In the genomic region with DNA sequence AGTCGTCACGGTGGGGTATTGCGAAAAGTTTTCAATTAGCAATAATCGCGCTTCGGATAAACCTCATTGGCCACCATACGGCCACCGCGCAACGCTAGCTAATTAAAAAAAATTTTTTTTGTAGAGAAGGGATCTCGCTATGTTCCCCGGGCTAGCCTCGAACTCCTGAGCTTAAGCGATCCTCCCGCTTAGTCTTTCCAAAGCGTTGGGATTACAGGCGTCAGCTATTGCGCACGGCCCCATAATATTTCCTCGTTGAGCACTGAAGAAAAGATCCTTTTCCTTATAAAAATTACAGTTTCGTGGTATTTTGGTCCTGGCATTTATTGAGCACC, we compare ENCODE assay signal across 1 cellular context.
TF ChIP-seq lines count a peak whose summit lies in the region.

No MANE protein-coding gene starts in this region.

TF ChIP-seq in HepG2, 621 proteins besides CTCF, POLR2A, EP300 and RAD21:
- TF ChIP-seq, protein P1, sequence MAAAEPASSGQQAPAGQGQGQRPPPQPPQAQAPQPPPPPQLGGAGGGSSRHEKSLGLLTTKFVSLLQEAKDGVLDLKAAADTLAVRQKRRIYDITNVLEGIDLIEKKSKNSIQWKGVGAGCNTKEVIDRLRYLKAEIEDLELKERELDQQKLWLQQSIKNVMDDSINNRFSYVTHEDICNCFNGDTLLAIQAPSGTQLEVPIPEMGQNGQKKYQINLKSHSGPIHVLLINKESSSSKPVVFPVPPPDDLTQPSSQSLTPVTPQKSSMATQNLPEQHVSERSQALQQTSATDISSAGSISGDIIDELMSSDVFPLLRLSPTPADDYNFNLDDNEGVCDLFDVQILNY (CRISPR knock-in tag; conservative IDR thresholded peaks at IDR 0.05): no peak
- TF ChIP-seq ZNF343 (CRISPR knock-in tag; IDR thresholded peaks at IDR 0.05): 0 out of 2 replicates have a peak, but pooled peaks have one; percentile 48
- TF ChIP-seq, protein P2, sequence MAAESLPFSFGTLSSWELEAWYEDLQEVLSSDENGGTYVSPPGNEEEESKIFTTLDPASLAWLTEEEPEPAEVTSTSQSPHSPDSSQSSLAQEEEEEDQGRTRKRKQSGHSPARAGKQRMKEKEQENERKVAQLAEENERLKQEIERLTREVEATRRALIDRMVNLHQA (CRISPR knock-in tag; IDR thresholded peaks at IDR 0.05): no peak
- TF ChIP-seq, protein P3, sequence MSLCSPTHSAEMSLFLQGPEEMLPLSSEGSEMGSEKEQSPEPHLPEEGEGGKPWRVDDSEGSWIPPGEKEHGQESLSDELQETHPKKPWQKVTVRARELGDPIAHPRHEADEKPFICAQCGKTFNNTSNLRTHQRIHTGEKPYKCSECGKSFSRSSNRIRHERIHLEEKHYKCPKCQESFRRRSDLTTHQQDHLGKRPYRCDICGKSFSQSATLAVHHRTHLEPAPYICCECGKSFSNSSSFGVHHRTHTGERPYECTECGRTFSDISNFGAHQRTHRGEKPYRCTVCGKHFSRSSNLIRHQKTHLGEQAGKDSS (CRISPR knock-in tag; IDR thresholded peaks at IDR 0.05; ENCODE audit: borderline replicate concordance, low read depth): 0 out of 2 replicates have a peak, but pooled peaks have one; percentile 37
- TF ChIP-seq NKX3-1 (CRISPR knock-in tag; IDR thresholded peaks at IDR 0.05): 0 out of 2 replicates have a peak, but pooled peaks have one; percentile 52
- TF ChIP-seq ZNF605 (CRISPR knock-in tag; IDR thresholded peaks at IDR 0.05): peak; percentile 5; the same call in 1 of the 2 replicates
- TF ChIP-seq, protein P4, sequence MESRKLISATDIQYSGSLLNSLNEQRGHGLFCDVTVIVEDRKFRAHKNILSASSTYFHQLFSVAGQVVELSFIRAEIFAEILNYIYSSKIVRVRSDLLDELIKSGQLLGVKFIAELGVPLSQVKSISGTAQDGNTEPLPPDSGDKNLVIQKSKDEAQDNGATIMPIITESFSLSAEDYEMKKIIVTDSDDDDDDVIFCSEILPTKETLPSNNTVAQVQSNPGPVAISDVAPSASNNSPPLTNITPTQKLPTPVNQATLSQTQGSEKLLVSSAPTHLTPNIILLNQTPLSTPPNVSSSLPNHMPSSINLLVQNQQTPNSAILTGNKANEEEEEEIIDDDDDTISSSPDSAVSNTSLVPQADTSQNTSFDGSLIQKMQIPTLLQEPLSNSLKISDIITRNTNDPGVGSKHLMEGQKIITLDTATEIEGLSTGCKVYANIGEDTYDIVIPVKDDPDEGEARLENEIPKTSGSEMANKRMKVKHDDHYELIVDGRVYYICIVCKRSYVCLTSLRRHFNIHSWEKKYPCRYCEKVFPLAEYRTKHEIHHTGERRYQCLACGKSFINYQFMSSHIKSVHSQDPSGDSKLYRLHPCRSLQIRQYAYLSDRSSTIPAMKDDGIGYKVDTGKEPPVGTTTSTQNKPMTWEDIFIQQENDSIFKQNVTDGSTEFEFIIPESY (CRISPR knock-in tag; IDR thresholded peaks at IDR 0.05): peak; percentile 41; the same call in 1 of the 2 replicates
- TF ChIP-seq ZNF331 (CRISPR knock-in tag; IDR thresholded peaks at IDR 0.05): no peak
- TF ChIP-seq ZNF777 (CRISPR knock-in tag; IDR thresholded peaks at IDR 0.05): 0 out of 2 replicates have a peak, but pooled peaks have one; percentile 36
- TF ChIP-seq ZNF329 (CRISPR knock-in tag; IDR thresholded peaks at IDR 0.05; ENCODE audit: low read depth): no peak
- TF ChIP-seq ISX (CRISPR knock-in tag; conservative IDR thresholded peaks at IDR 0.05): peak; percentile 41; the same call in 1 of the 2 replicates
- 0 out of 2 replicates have a peak, but pooled peaks have one; percentile 13 for TF ChIP-seq SMAD9 (CRISPR knock-in tag; IDR thresholded peaks at IDR 0.05)
- TF ChIP-seq JUNB (CRISPR knock-in tag; IDR thresholded peaks at IDR 0.05; ENCODE audit: borderline replicate concordance): no peak
- peak; percentile 56; the same call in 1 of the 2 replicates for TF ChIP-seq ZBTB8A (CRISPR knock-in tag; IDR thresholded peaks at IDR 0.05; ENCODE audit: borderline replicate concordance, low read depth)
- TF ChIP-seq, protein P5, sequence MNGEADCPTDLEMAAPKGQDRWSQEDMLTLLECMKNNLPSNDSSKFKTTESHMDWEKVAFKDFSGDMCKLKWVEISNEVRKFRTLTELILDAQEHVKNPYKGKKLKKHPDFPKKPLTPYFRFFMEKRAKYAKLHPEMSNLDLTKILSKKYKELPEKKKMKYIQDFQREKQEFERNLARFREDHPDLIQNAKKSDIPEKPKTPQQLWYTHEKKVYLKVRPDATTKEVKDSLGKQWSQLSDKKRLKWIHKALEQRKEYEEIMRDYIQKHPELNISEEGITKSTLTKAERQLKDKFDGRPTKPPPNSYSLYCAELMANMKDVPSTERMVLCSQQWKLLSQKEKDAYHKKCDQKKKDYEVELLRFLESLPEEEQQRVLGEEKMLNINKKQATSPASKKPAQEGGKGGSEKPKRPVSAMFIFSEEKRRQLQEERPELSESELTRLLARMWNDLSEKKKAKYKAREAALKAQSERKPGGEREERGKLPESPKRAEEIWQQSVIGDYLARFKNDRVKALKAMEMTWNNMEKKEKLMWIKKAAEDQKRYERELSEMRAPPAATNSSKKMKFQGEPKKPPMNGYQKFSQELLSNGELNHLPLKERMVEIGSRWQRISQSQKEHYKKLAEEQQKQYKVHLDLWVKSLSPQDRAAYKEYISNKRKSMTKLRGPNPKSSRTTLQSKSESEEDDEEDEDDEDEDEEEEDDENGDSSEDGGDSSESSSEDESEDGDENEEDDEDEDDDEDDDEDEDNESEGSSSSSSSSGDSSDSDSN (CRISPR knock-in tag; IDR thresholded peaks at IDR 0.05): no peak
- TF ChIP-seq DMAP1 (CRISPR knock-in tag; IDR thresholded peaks at IDR 0.05): 0 out of 2 replicates have a peak, but pooled peaks have one; percentile 12
